10 cellular contexts compared by ENCODE assay signal in genomic region chr12:104596128-104596799, GRCh38.
DNase-seq lines count a peak whose midpoint lies in the region; ATAC-seq and TF ChIP-seq lines count a peak whose summit lies in the region.
"Had no signal": no experiment of that assay in that cellular context is flagged by ENCODE, and none has a peak within 500 bp of the region (broad histone marks: within the 10 kb centered on the region; RNA-seq: fewer than 3 reads in every experiment).

No MANE protein-coding gene starts in this region.

- H3K4me1 Mint-ChIP-seq in MCF 10A (ENCODE audit: insufficient read depth, unreplicated experiment) = peaks cover 7% of the 10 kb centered on the region

- TF ChIP-seq CTCF in MCF 10A (IDR thresholded peaks at IDR 0.05; ENCODE audit: unreplicated experiment) (no peak), breast epithelium (IDR thresholded peaks at IDR 0.05) (no peak), astrocyte of the spinal cord (IDR thresholded peaks at IDR 0.05; ENCODE audit: low read depth, low read length) (no peak), left lung (IDR thresholded peaks at IDR 0.05) (no peak), GM10248 (IDR thresholded peaks at IDR 0.05; ENCODE audit: control extremely low read depth, extremely low read depth, low read depth, missing control alignments) (no peak)

- no TSS peak for BruUV-seq in MCF 10A (replicated peaks; lab: Mats Ljungman, UMichigan)

- no peaks in the 10 kb centered on the region for H3K36me3 ChIP-seq in breast epithelium
- H3K36me3 ChIP-seq in left lung = no peaks in the 10 kb centered on the region
- H3K36me3 ChIP-seq in aorta (ENCODE audit: control insufficient read depth in 1 of 2, insufficient read depth in 2 of 2, low read length in 1 of 2) = no peaks in the 10 kb centered on the region

- no peaks in the 10 kb centered on the region for H3K4me1 ChIP-seq in breast epithelium
- peaks cover under 1 to 50% of the 10 kb centered on the region in 2 donors for H3K4me1 ChIP-seq in left lung
- H3K4me1 ChIP-seq in aorta (ENCODE audit: control insufficient read depth in 1 of 2, insufficient read depth in 2 of 2, low read length in 2 of 2) = no peaks in the 10 kb centered on the region

- no peaks in the 10 kb centered on the region for H3K9me3 Mint-ChIP-seq in MCF 10A (ENCODE audit: unreplicated experiment)

- TF ChIP-seq POLR2A in breast epithelium (IDR thresholded peaks at IDR 0.05) = no peak

- ATAC-seq in left lung = peak; percentile 65
- ATAC-seq in aorta (ENCODE audit: low FRiP score) = peak; percentile 74

- in situ Hi-C loops in astrocyte of the spinal cord (cut with HindIII; ENCODE audit: low sequenced_read_pairs) = no loop called here

- no peaks in the 10 kb centered on the region for H3K27me3 ChIP-seq in breast epithelium
- H3K27me3 ChIP-seq in left lung = no peaks in the 10 kb centered on the region
- H3K27me3 ChIP-seq in aorta (ENCODE audit: control insufficient read depth in 1 of 2, insufficient read depth in 2 of 2, low read length in 1 of 2) = no peaks in the 10 kb centered on the region

- H3K4me3 ChIP-seq in breast epithelium (no peak overlapping the region), astrocyte of the spinal cord (ENCODE audit: low read depth, low read length) (no peak overlapping the region), left lung (no peak overlapping the region), aorta (ENCODE audit: low read length in 2 of 2) (no peak overlapping the region)

- 12 to 16% methylated on average over 12 of the region's 12 CpGs for WGBS in aorta, 2 donors

- DNase-seq in MCF 10A (ENCODE audit: unreplicated experiment) = peak; percentile 50
- no peak for DNase-seq in breast epithelium (ENCODE audit: low spot score in 2 of 2)
- DNase-seq in astrocyte of the spinal cord (ENCODE audit: low read depth, low spot score) = peak; percentile 80
- DNase-seq in left lung = no peak
- peak in 1 of 2 donors; percentile 60 for DNase-seq in aorta
- no peak for DNase-seq in NCI-H146 treated with DMSO at 0.1 percent for 48 hours (lab: John Stamatoyannopoulos, UW; ENCODE audit: unreplicated experiment)
- DNase-seq in activated naive CD4-positive, alpha-beta T cell (lab: John Stamatoyannopoulos, UW) = no peak
- no peak for DNase-seq in GM10248 (ENCODE audit: extremely low spot score)
- DNase-seq: ACHN; activated CD4-positive, CD25-positive, alpha-beta regulatory T cell had no signal

- no peak overlapping the region for H3K4me3 Mint-ChIP-seq in MCF 10A (ENCODE audit: unreplicated experiment)

- H3K27ac Mint-ChIP-seq in MCF 10A (ENCODE audit: low read depth, unreplicated experiment) = no peak overlapping the region

- intact Hi-C loops in MCF 10A (cut with micrococcal nuclease) = no loop called here
- intact Hi-C loops in breast epithelium (cut with DNase I; ENCODE audit: low total_unique reads) = no loop called here
- intact Hi-C loops in left lung (cut with DNase I) = no loop called here
- intact Hi-C loops in aorta (cut with DNase I) = no loop called here

- H3K27ac ChIP-seq in breast epithelium (peak overlapping the region in 1 of 2 donors; percentile 53), left lung (peak overlapping the region in 1 of 2 donors; percentile 2), aorta (ENCODE audit: low read depth in 1 of 2, low read length in 2 of 2) (peak overlapping the region in 1 of 2 donors; percentile 8)

- H3K9me3 ChIP-seq in breast epithelium = no peaks in the 10 kb centered on the region
- H3K9me3 ChIP-seq in left lung = no peaks in the 10 kb centered on the region
- H3K9me3 ChIP-seq in aorta (ENCODE audit: control insufficient read depth, low read length) = no peaks in the 10 kb centered on the region

- no peaks in the 10 kb centered on the region for H3K27me3 Mint-ChIP-seq in MCF 10A (ENCODE audit: insufficient read depth, unreplicated experiment)

- H3K36me3 Mint-ChIP-seq in MCF 10A (ENCODE audit: insufficient read depth, unreplicated experiment) = no peaks in the 10 kb centered on the region

- CTCF ChIA-PET in MCF 10A (lab: Yijun Ruan, JAX) = interaction anchor here (0.8 kb wide), 1 partner anchor 84 kb away, joined by 3 read pairs; no protein-coding TSS in a partner anchor
- CTCF ChIA-PET in GM10248 (lab: Yijun Ruan, JAX) = interaction anchor here (1.0 to 3.0 kb wide), 4 partner anchors 10 to 215 kb away, joined by 3 to 9 read pairs (median 4); no protein-coding TSS in a partner anchor

- POLR2A ChIA-PET in MCF 10A (lab: Yijun Ruan, JAX) = interaction anchor here (0.6 kb wide), 1 partner anchor 39 kb away, joined by 3 read pairs; no protein-coding TSS in a partner anchor
- POLR2A ChIA-PET in GM10248 (lab: Yijun Ruan, JAX) = no interaction called here

Comparison
In these comparisons a context has a peak if more than half of its experiments do, and no peak if none do; other contexts are left out.
1. DNase-seq: peak in MCF 10A (single experiment) and astrocyte of the spinal cord (single experiment); none in breast epithelium (0 of 2), left lung (0 of 2), NCI-H146 treated with DMSO at 0.1 percent for 48 hours (single experiment), activated naive CD4-positive, alpha-beta T cell (0 of 4) and GM10248 (single experiment).